Comparison of ENCODE assay signal across 8 cellular contexts in genomic region chr12:105226219-105226618, GRCh38. TPM values are rescaled to one million over a fixed set of nuclear protein-coding genes. Genes with fewer than 3 reads are reported as not detected.
DNase-seq lines count a peak whose midpoint lies in the region; ATAC-seq and TF ChIP-seq lines count a peak whose summit lies in the region.

No MANE protein-coding gene starts in this region.

- no peak overlapping the region for H3K4me3 ChIP-seq in endodermal cell (ENCODE audit: low read length)

- ATAC-seq in activated T-cell treated with anti-CD3 and anti-CD28 coated beads, Interleukin-2, amount 50 U/mL, for 72 hours (replicated peaks in 1 of 2): peak; percentile 58 to 65
- peak; percentile 80 to 82 for ATAC-seq in naive thymus-derived CD8-positive, alpha-beta T cell
- ATAC-seq in HG02798 (IDR thresholded peaks at IDR 0.05; ENCODE audit: poor library complexity, unreplicated experiment): no peak

- H3K9me3 Mint-ChIP-seq in activated T-cell treated with anti-CD3 and anti-CD28 coated beads, Interleukin-2, amount 50 U/mL, for 72 hours: no peaks in the 10 kb centered on the region
- H3K9me3 Mint-ChIP-seq in endodermal cell: no peaks in the 10 kb centered on the region
- H3K9me3 Mint-ChIP-seq in naive thymus-derived CD8-positive, alpha-beta T cell: no peaks in the 10 kb centered on the region

- peak overlapping the region; percentile 9 for H3K27ac ChIP-seq in endodermal cell (ENCODE audit: low read depth, low read length)

- peaks cover 10 to 27% of the 10 kb centered on the region in 2 donors for H3K36me3 Mint-ChIP-seq in activated T-cell treated with anti-CD3 and anti-CD28 coated beads, Interleukin-2, amount 50 U/mL, for 72 hours (ENCODE audit: insufficient read depth in 2 of 2)
- H3K36me3 Mint-ChIP-seq in endodermal cell (ENCODE audit: low read depth): peaks cover 38% of the 10 kb centered on the region
- peaks cover 0 to 89% (median 15%) of the 10 kb centered on the region in 3 donors for H3K36me3 Mint-ChIP-seq in naive thymus-derived CD8-positive, alpha-beta T cell

- H3K27me3 Mint-ChIP-seq in activated T-cell treated with anti-CD3 and anti-CD28 coated beads, Interleukin-2, amount 50 U/mL, for 72 hours (ENCODE audit: low read depth): no peaks in the 10 kb centered on the region
- no peaks in the 10 kb centered on the region for H3K27me3 Mint-ChIP-seq in endodermal cell (ENCODE audit: insufficient read depth)
- H3K27me3 Mint-ChIP-seq in naive thymus-derived CD8-positive, alpha-beta T cell: no peaks in the 10 kb centered on the region

- H3K4me1 ChIP-seq in endodermal cell (ENCODE audit: control insufficient read depth, insufficient read depth, low read length): peaks cover 3% of the 10 kb centered on the region

- TF ChIP-seq CTCF in endodermal cell (conservative IDR thresholded peaks at IDR 0.05): no peak

- H3K9ac ChIP-seq in endodermal cell (ENCODE audit: extremely low read depth, low read length, poor library complexity, severe bottlenecking): no peak overlapping the region

- peaks cover 28% of the 10 kb centered on the region for H3K36me3 ChIP-seq in endodermal cell (ENCODE audit: control insufficient read depth, insufficient read depth, low read length)

- 91 to 95% methylated on average over 8 of the region's 8 CpGs for WGBS in endodermal cell (ENCODE audit: insufficient coverage in 1 of 2, insufficient read length in 1 of 2), 2 experiments

- POLR2A ChIA-PET in naive thymus-derived CD8-positive, alpha-beta T cell (lab: Charles Lee): interaction anchor here (1.8 kb wide), 1 partner anchor 9 kb away, joined by 9 read pairs; the partner anchor contains the start of gene APPL2

- no peaks in the 10 kb centered on the region for H3K9me3 ChIP-seq in endodermal cell (ENCODE audit: control insufficient read depth, low read length)

- no peak overlapping the region for H3K27ac Mint-ChIP-seq in activated T-cell treated with anti-CD3 and anti-CD28 coated beads, Interleukin-2, amount 50 U/mL, for 72 hours
- no peak overlapping the region for H3K27ac Mint-ChIP-seq in endodermal cell
- H3K27ac Mint-ChIP-seq in naive thymus-derived CD8-positive, alpha-beta T cell: peak overlapping the region in 9 of 10 donors; percentile 3 to 82 (median 43)

- H3K27me3 ChIP-seq in endodermal cell (ENCODE audit: control insufficient read depth, insufficient read depth, low read length, poor library complexity, severe bottlenecking): no peaks in the 10 kb centered on the region

- H3K4me3 Mint-ChIP-seq in activated T-cell treated with anti-CD3 and anti-CD28 coated beads, Interleukin-2, amount 50 U/mL, for 72 hours: peak overlapping the region; percentile 36 to 48
- no peak overlapping the region for H3K4me3 Mint-ChIP-seq in endodermal cell
- peak overlapping the region; percentile 24 to 66 (median 44) for H3K4me3 Mint-ChIP-seq in naive thymus-derived CD8-positive, alpha-beta T cell

- peaks cover 61% of the 10 kb centered on the region for H3K4me1 Mint-ChIP-seq in activated T-cell treated with anti-CD3 and anti-CD28 coated beads, Interleukin-2, amount 50 U/mL, for 72 hours (ENCODE audit: low read depth)
- H3K4me1 Mint-ChIP-seq in endodermal cell: peaks cover 12% of the 10 kb centered on the region
- peaks cover 23 to 64% (median 47%) of the 10 kb centered on the region in 4 donors for H3K4me1 Mint-ChIP-seq in naive thymus-derived CD8-positive, alpha-beta T cell

- DNase-seq in activated T-cell treated with anti-CD3 and anti-CD28 coated beads, Interleukin-2, amount 50 U/mL, for 72 hours: peak; percentile 17 to 18
- DNase-seq in activated T-cell treated with anti-CD3 and anti-CD28 coated beads for 4 hours (no peak), RPMI8226 (peak; percentile 79), endodermal cell (no peak), NCI-H526 treated with DMSO at 0.1 percent for 48 hours (lab: John Stamatoyannopoulos, UW) (no peak), HK-2 (ENCODE audit: unreplicated experiment) (no peak)
- DNase-seq in naive thymus-derived CD8-positive, alpha-beta T cell: peak in 5 of 10 donors; percentile 5 to 37 (median 21)

RNA-seq across cellular contexts. Expression of gene APPL2, which starts 9.8 kb away (rescaled TPM):
- total RNA-seq in activated T-cell treated with anti-CD3 and anti-CD28 coated beads, Interleukin-2, amount 50 U/mL, for 72 hours: 10 to 100 TPM; 18.9 to 19.7 TPM
- total RNA-seq in endodermal cell: 10 to 100 TPM; 31.8 to 35.2 TPM
- polyA plus RNA-seq in endodermal cell (2013, experiment 1 of 2): 40.4 TPM
- 37.2 TPM for polyA plus RNA-seq in endodermal cell (2013, experiment 2 of 2)
- 10 to 100 TPM; 66.2 to 71.2 TPM for total RNA-seq in naive thymus-derived CD8-positive, alpha-beta T cell
- 10 to 100 TPM in 2 of 3 donors, 1 to 10 TPM in 1; 8.2 to 14.6 (median 13.6) TPM for polyA plus RNA-seq in naive thymus-derived CD8-positive, alpha-beta T cell

Comparison
In these comparisons a context has a peak if more than half of its experiments do, and no peak if none do; other contexts are left out.
1. DNase-seq: peak in activated T-cell treated with anti-CD3 and anti-CD28 coated beads, Interleukin-2, amount 50 U/mL, for 72 hours (2 of 2) and RPMI8226 (single experiment); none in activated T-cell treated with anti-CD3 and anti-CD28 coated beads for 4 hours (single experiment), endodermal cell (single experiment), NCI-H526 treated with DMSO at 0.1 percent for 48 hours (single experiment) and HK-2 (single experiment).
2. H3K27ac Mint-ChIP-seq: peak in naive thymus-derived CD8-positive, alpha-beta T cell (9 of 10); none in activated T-cell treated with anti-CD3 and anti-CD28 coated beads, Interleukin-2, amount 50 U/mL, for 72 hours (single experiment) and endodermal cell (single experiment).